15 cellular contexts compared by ENCODE assay signal in genomic region chr1:99305626-99306025, GRCh38. TPM values are rescaled to one million over a fixed set of nuclear protein-coding genes. Genes with fewer than 3 reads are reported as not detected.
"Had no signal": no experiment of that assay in that cellular context is flagged by ENCODE, and none has a peak within 500 bp of the region (broad histone marks: within the 10 kb centered on the region; RNA-seq: fewer than 3 reads in every experiment).

No MANE protein-coding gene starts in this region.

- H3K36me3 ChIP-seq: right atrium auricular region had no signal

- H3K4me1 Mint-ChIP-seq: activated naive CD8-positive, alpha-beta T cell treated with anti-CD3 and anti-CD28 coated beads, Interleukin-2, amount 50 U/mL, for 24 hours; central memory CD8-positive, alpha-beta T cell; immature natural killer cell; natural killer cell; stimulated activated naive B cell treated with anti-CD40 and anti-IgM and Interleukin-4, amounts not matched to agents 10 μg/mL and 1 μg/mL and 100 μg/mL, for 72 hours had no signal

- H3K36me3 Mint-ChIP-seq: immature natural killer cell; natural killer cell; stimulated activated naive B cell treated with anti-CD40 and anti-IgM and Interleukin-4, amounts not matched to agents 10 μg/mL and 1 μg/mL and 100 μg/mL, for 72 hours had no signal

- H3K4me1 ChIP-seq: right atrium auricular region, tibial nerve had no signal

- H3K4me3 Mint-ChIP-seq: activated naive CD8-positive, alpha-beta T cell treated with anti-CD3 and anti-CD28 coated beads, Interleukin-2, amount 50 U/mL, for 24 hours; activated T-helper 1 cell treated with anti-CD3 and anti-CD28 coated beads, Interleukin-12 subunit alpha, Interleukin-12 subunit beta, Interleukin-2, Interleukin-4 antibody, amounts not matched to agents 30 ng/mL and 10 ng/mL and 1 ng/mL, durations not matched to agents 14 hours and 24 hours and 36 hours; central memory CD8-positive, alpha-beta T cell; immature natural killer cell; natural killer cell; stimulated activated naive B cell treated with anti-CD40 and anti-IgM and Interleukin-4, amounts not matched to agents 10 μg/mL and 1 μg/mL and 100 μg/mL, for 72 hours had no signal

- DNase-seq: activated CD4-positive, alpha-beta T cell treated with anti-CD3 and anti-CD28 coated beads for 4 hours; activated naive CD4-positive, alpha-beta T cell treated with Interleukin-2 at 50 U/mL for 16 hours; activated naive CD8-positive, alpha-beta T cell treated with anti-CD3 and anti-CD28 coated beads, Interleukin-2, amount 50 U/mL, for 24 hours; cortex of kidney; effector CD8-positive, alpha-beta T cell; hypothalamus; immature natural killer cell; natural killer cell; stimulated activated naive B cell treated with anti-CD40 and anti-IgM and Interleukin-4, amounts not matched to agents 10 μg/mL and 1 μg/mL and 100 μg/mL, for 72 hours had no signal

- H3K27ac ChIP-seq: right atrium auricular region, tibial nerve had no signal

- H3K4me3 ChIP-seq: right atrium auricular region, tibial nerve had no signal

- H3K27me3 Mint-ChIP-seq: activated naive CD8-positive, alpha-beta T cell treated with anti-CD3 and anti-CD28 coated beads, Interleukin-2, amount 50 U/mL, for 24 hours; central memory CD8-positive, alpha-beta T cell; stimulated activated naive B cell treated with anti-CD40 and anti-IgM and Interleukin-4, amounts not matched to agents 10 μg/mL and 1 μg/mL and 100 μg/mL, for 72 hours had no signal

- H3K27ac Mint-ChIP-seq: activated naive CD8-positive, alpha-beta T cell treated with anti-CD3 and anti-CD28 coated beads, Interleukin-2, amount 50 U/mL, for 24 hours; activated T-helper 1 cell treated with anti-CD3 and anti-CD28 coated beads, Interleukin-12 subunit alpha, Interleukin-12 subunit beta, Interleukin-2, Interleukin-4 antibody, amounts not matched to agents 30 ng/mL and 10 ng/mL and 1 ng/mL, durations not matched to agents 14 hours and 24 hours and 36 hours; immature natural killer cell; natural killer cell; stimulated activated naive B cell treated with anti-CD40 and anti-IgM and Interleukin-4, amounts not matched to agents 10 μg/mL and 1 μg/mL and 100 μg/mL, for 72 hours had no signal

- H3K9me3 Mint-ChIP-seq: activated T-helper 1 cell treated with anti-CD3 and anti-CD28 coated beads, Interleukin-12 subunit alpha, Interleukin-12 subunit beta, Interleukin-2, Interleukin-4 antibody, amounts not matched to agents 30 ng/mL and 10 ng/mL and 1 ng/mL, durations not matched to agents 14 hours and 24 hours and 36 hours had no signal

- H3K9me3 ChIP-seq: right atrium auricular region, tibial nerve had no signal

- H3K27me3 ChIP-seq: right atrium auricular region, tibial nerve had no signal

RNA-seq across cellular contexts. Expression of gene PLPPR4, which starts 41.3 kb away (rescaled TPM):
- total RNA-seq: activated T-helper 1 cell treated with anti-CD3 and anti-CD28 coated beads, Interleukin-12 subunit alpha, Interleukin-12 subunit beta, Interleukin-2, Interleukin-4 antibody, amounts not matched to agents 30 ng/mL and 10 ng/mL and 1 ng/mL, durations not matched to agents 14 hours and 24 hours and 36 hours; lung microvascular endothelial cell; mononuclear cell had no signal
- polyA plus RNA-seq: immature natural killer cell had no signal
